16 cellular contexts compared by ENCODE assay signal in the genomic region with DNA sequence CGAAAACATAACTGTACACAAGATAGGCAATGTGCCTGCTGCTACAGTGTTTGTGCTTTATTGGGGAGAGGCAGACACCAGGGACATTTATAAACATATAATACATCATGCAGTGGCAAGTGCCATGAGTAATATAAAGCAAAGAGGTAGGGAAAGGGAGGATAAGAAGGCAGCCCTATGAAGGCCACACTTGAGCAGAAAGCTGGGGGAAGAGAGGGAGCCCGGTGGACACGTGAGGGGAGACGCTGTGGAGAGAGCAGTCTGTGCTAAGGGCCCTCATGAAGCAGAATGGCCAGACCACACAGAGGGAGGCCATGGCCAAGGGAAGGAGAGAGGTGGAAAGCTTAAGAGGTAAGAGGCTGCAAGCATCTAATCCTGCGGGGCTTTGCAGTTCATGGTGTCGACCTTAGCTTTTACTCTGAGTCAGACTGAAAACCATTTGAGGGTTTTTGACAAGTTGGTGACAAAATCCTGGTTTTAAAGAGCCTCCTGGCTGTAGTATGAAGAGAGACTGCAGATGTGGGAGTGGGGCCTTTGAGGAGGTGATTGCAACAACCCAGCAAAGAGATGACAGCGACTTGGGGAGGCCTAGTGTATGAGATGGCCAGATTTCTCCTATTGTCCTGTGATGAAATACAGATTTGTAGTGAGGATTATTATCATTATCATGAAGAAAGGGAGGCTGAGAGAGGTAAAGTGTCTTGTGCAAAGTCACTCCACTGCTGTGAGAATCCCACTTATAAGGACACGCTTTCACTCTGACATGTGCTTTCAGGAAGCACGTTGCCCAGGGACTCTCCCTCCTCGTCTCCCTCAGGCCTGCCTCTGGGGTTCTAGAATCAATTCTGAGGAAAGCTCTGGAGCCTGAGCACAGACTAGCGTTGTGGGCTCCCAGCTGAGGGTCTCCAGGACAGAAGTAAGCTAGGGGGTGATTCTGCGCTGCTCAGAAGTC.
A peak's percentile ranks its signal among the peaks of the same experiment; 100 is the strongest.
DNase-seq lines count a peak whose midpoint lies in the region; ATAC-seq and TF ChIP-seq lines count a peak whose summit lies in the region.
"Had no signal": no experiment of that assay in that cellular context is flagged by ENCODE, and none has a peak within 500 bp of the region (broad histone marks: within the 10 kb centered on the region; RNA-seq: fewer than 3 reads in every experiment).

No MANE protein-coding gene starts in this region.

- H3K27ac ChIP-seq in neuronal stem cell (replicated peaks; ENCODE audit: low read length) (no peak overlapping the region), A673 (ENCODE audit: low read depth, low read length, poor library complexity, severe bottlenecking) (no peak overlapping the region)
- H3K27ac ChIP-seq: 22Rv1, Peyer's patch had no signal

- intact Hi-C loops in activated CD4-positive, alpha-beta T cell treated with anti-CD3 and anti-CD28 coated beads for 36 hours (cut with DNase I, micrococcal nuclease): loop anchor here (1.0 to 10.0 kb wide), 2 partner anchors 193 kb away; a partner anchor contains a TSS
- intact Hi-C loops in A673 (cut with micrococcal nuclease; ENCODE audit: unreplicated experiment): no loop called here

- H3K4me1 Mint-ChIP-seq in activated CD4-positive, alpha-beta T cell treated with anti-CD3 and anti-CD28 coated beads for 36 hours: peaks cover 11% of the 10 kb centered on the region
- H3K4me1 Mint-ChIP-seq in T-cell: peaks cover 0 to 9% (median 0%) of the 10 kb centered on the region in 3 donors

- no peaks in the 10 kb centered on the region for H3K9me3 ChIP-seq in neuronal stem cell (replicated peaks in 1 of 2; ENCODE audit: control insufficient read depth in 2 of 2, insufficient read depth in 1 of 2, low read depth in 1 of 2, low read length in 2 of 2)
- no peaks in the 10 kb centered on the region for H3K9me3 ChIP-seq in A673 (ENCODE audit: low read depth, low read length, poor library complexity, severe bottlenecking)
- H3K9me3 ChIP-seq: Peyer's patch had no signal

- H4K91ac ChIP-seq in neuronal stem cell (ENCODE audit: low read depth, low read length, poor library complexity): no peak overlapping the region

- POLR2A ChIA-PET in activated CD4-positive, alpha-beta T cell treated with anti-CD3 and anti-CD28 coated beads for 36 hours (lab: Charles Lee): interaction anchor here (0.7 to 1.2 kb wide), 2 partner anchors 14 to 133 kb away, joined by 3 read pairs; no protein-coding TSS in a partner anchor
- POLR2A ChIA-PET in A673 (lab: Charles Lee; ENCODE audit: low non-redundant PET) (no interaction called here), T-cell (lab: Charles Lee) (no interaction called here)

- H3K27me3 ChIP-seq in neuronal stem cell (ENCODE audit: control insufficient read depth in 3 of 3, insufficient read depth in 3 of 3, low read depth in 1 of 3, low read length in 3 of 3) (no peaks in the 10 kb centered on the region), A673 (replicated peaks; ENCODE audit: insufficient read depth, low read depth, low read length, poor library complexity) (no peaks in the 10 kb centered on the region)
- H3K27me3 ChIP-seq: Peyer's patch had no signal

- no peak overlapping the region for H3K4me2 ChIP-seq in neuronal stem cell (ENCODE audit: insufficient read depth, low read length, poor library complexity, severe bottlenecking)

- DNase-seq in activated CD4-positive, alpha-beta T cell treated with anti-CD3 and anti-CD28 coated beads for 36 hours: peak; percentile 57
- DNase-seq in activated CD4-positive, alpha-beta T cell treated with anti-CD3 and anti-CD28 coated beads for 4 hours: no peak
- DNase-seq in activated CD8-positive, alpha-beta memory T cell treated with anti-CD3 and anti-CD28 coated beads, Interleukin-2, amount 50 U/mL, for 48 hours: peak; percentile 46
- DNase-seq in neuronal stem cell (ENCODE audit: low spot score): no peak
- no peak for DNase-seq in A673 (ENCODE audit: low spot score)
- DNase-seq in T-cell: no peak
- DNase-seq: DND-41; effector CD8-positive, alpha-beta T cell; naive thymus-derived CD4-positive, alpha-beta T cell; NCI-H1417 treated with DMSO at 0.1 percent for 48 hours; NCI-H510A treated with DMSO at 0.1 percent for 48 hours; Peyer's patch had no signal

- no peaks in the 10 kb centered on the region for H3K36me3 Mint-ChIP-seq in activated CD4-positive, alpha-beta T cell treated with anti-CD3 and anti-CD28 coated beads for 36 hours (ENCODE audit: low read depth)
- H3K36me3 Mint-ChIP-seq in T-cell: no peaks in the 10 kb centered on the region

- no peak for TF ChIP-seq CTCF in A673 (conservative IDR thresholded peaks at IDR 0.05; ENCODE audit: low read depth, low read length)

- peak overlapping the region; percentile 63 for H2BK15ac ChIP-seq in neuronal stem cell (ENCODE audit: low read length)

- no peak overlapping the region for H4K8ac ChIP-seq in neuronal stem cell (ENCODE audit: low read depth, low read length)

- no peak overlapping the region for H3K4ac ChIP-seq in neuronal stem cell (ENCODE audit: low read length)

- H3K27me3 Mint-ChIP-seq in activated CD4-positive, alpha-beta T cell treated with anti-CD3 and anti-CD28 coated beads for 36 hours: peaks cover 2% of the 10 kb centered on the region
- H3K27me3 Mint-ChIP-seq in T-cell: no peaks in the 10 kb centered on the region

- no peak overlapping the region for H2BK5ac ChIP-seq in neuronal stem cell (ENCODE audit: low read length)

- ATAC-seq in activated CD4-positive, alpha-beta T cell treated with anti-CD3 and anti-CD28 coated beads for 36 hours: peak; percentile 92
- peak; percentile 80 for ATAC-seq in HG02678 (IDR thresholded peaks at IDR 0.05; ENCODE audit: unreplicated experiment)
- no peak for ATAC-seq in HG03469 (IDR thresholded peaks at IDR 0.05; ENCODE audit: unreplicated experiment)
- no peak for ATAC-seq in T-cell (replicated peaks in 1 of 4)
- ATAC-seq: naive thymus-derived CD4-positive, alpha-beta T cell had no signal

- H3K36me3 ChIP-seq in neuronal stem cell (replicated peaks in 1 of 2; ENCODE audit: control insufficient read depth in 2 of 2, insufficient read depth in 2 of 2, low read length in 2 of 2) (no peaks in the 10 kb centered on the region), A673 (ENCODE audit: insufficient read depth, low read length, poor library complexity, severe bottlenecking) (no peaks in the 10 kb centered on the region)
- H3K36me3 ChIP-seq: Peyer's patch had no signal

- CTCF ChIA-PET in activated CD4-positive, alpha-beta T cell treated with anti-CD3 and anti-CD28 coated beads for 36 hours (lab: Charles Lee): no interaction called here
- CTCF ChIA-PET in A673 (lab: Charles Lee): interaction anchor here (0.6 kb wide), 1 partner anchor 263 kb away, joined by 4 read pairs; no protein-coding TSS in a partner anchor
- CTCF ChIA-PET in T-cell (lab: Charles Lee): no interaction called here

- no peak overlapping the region for H2BK12ac ChIP-seq in neuronal stem cell (ENCODE audit: low read length)

- peak overlapping the region; percentile 17 for H3K27ac Mint-ChIP-seq in activated CD4-positive, alpha-beta T cell treated with anti-CD3 and anti-CD28 coated beads for 36 hours
- no peak overlapping the region for H3K27ac Mint-ChIP-seq in T-cell
- H3K27ac Mint-ChIP-seq: naive thymus-derived CD4-positive, alpha-beta T cell had no signal

- H2AK5ac ChIP-seq in neuronal stem cell (ENCODE audit: low read depth, low read length): peak overlapping the region; percentile 22

- BruUV-seq in A673 (replicated peaks; lab: Mats Ljungman, UMichigan): no TSS peak

- no peaks in the 10 kb centered on the region for H3K79me1 ChIP-seq in neuronal stem cell (ENCODE audit: low read depth, low read length)

- H3K4me1 ChIP-seq in neuronal stem cell (ENCODE audit: control insufficient read depth in 2 of 2, insufficient read depth in 1 of 2, low read depth in 1 of 2, low read length in 2 of 2) (no peaks in the 10 kb centered on the region), A673 (ENCODE audit: insufficient read depth, low read length, poor library complexity, severe bottlenecking) (no peaks in the 10 kb centered on the region)
- H3K4me1 ChIP-seq: Peyer's patch had no signal

- H3K4me3 Mint-ChIP-seq in activated CD4-positive, alpha-beta T cell treated with anti-CD3 and anti-CD28 coated beads for 36 hours: no peak overlapping the region
- no peak overlapping the region for H3K4me3 Mint-ChIP-seq in T-cell
- H3K4me3 Mint-ChIP-seq: CD14-positive monocyte had no signal

- no peak overlapping the region for H2BK120ac ChIP-seq in neuronal stem cell (ENCODE audit: low read depth, low read length)

- H3K23ac ChIP-seq in neuronal stem cell (ENCODE audit: low read depth, low read length, poor library complexity): no peak overlapping the region

- no peak overlapping the region for H3K18ac ChIP-seq in neuronal stem cell (ENCODE audit: low read length)

- no peak overlapping the region for H2AFZ ChIP-seq in neuronal stem cell (ENCODE audit: low read length)

- no peak overlapping the region for H3K14ac ChIP-seq in neuronal stem cell (ENCODE audit: low read length)

- H3K9ac ChIP-seq in neuronal stem cell (ENCODE audit: low read depth, low read length, poor library complexity): no peak overlapping the region

- H3K9me3 Mint-ChIP-seq in activated CD4-positive, alpha-beta T cell treated with anti-CD3 and anti-CD28 coated beads for 36 hours (ENCODE audit: low read depth): peaks cover 8% of the 10 kb centered on the region
- H3K9me3 Mint-ChIP-seq in T-cell: peaks cover 0 to 11% (median 6%) of the 10 kb centered on the region in 3 donors

- no CpG with 5 or more reads among the region's 12 CpGs for WGBS in neuronal stem cell (ENCODE audit: extremely low coverage in 2 of 2, insufficient read length in 2 of 2, insufficient replicate concordance in 1 of 2), 2 donors

- H3K4me3 ChIP-seq in neuronal stem cell (ENCODE audit: low read length in 2 of 2) (no peak overlapping the region), A673 (ENCODE audit: low read depth, low read length, poor library complexity, severe bottlenecking) (no peak overlapping the region)
- H3K4me3 ChIP-seq: Peyer's patch had no signal

Comparison
In these comparisons a context has a peak if more than half of its experiments do, and no peak if none do; other contexts are left out.
1. DNase-seq: peak in activated CD4-positive, alpha-beta T cell treated with anti-CD3 and anti-CD28 coated beads for 36 hours (single experiment) and activated CD8-positive, alpha-beta memory T cell treated with anti-CD3 and anti-CD28 coated beads, Interleukin-2, amount 50 U/mL, for 48 hours (single experiment); none in activated CD4-positive, alpha-beta T cell treated with anti-CD3 and anti-CD28 coated beads for 4 hours (0 of 2), neuronal stem cell (single experiment), A673 (single experiment) and T-cell (0 of 34).
2. ATAC-seq: peak in activated CD4-positive, alpha-beta T cell treated with anti-CD3 and anti-CD28 coated beads for 36 hours (single experiment) and HG02678 (single experiment); none in HG03469 (single experiment) and T-cell (0 of 4).